Comparison of ENCODE assay signal across 25 cellular contexts in genomic region chr10:49368256-49368655, GRCh38. TPM values are rescaled to one million over a fixed set of nuclear protein-coding genes. Genes with fewer than 3 reads are reported as not detected.
"Had no signal": no experiment of that assay in that cellular context is flagged by ENCODE, and none has a peak within 500 bp of the region (broad histone marks: within the 10 kb centered on the region; RNA-seq: fewer than 3 reads in every experiment).

No MANE protein-coding gene starts in this region.

- H3K27ac ChIP-seq: ascending aorta, SJCRH30 had no signal

- H3K4me1 ChIP-seq: ascending aorta, SJCRH30 had no signal

- DNase-seq: activated CD4-positive, alpha-beta T cell treated with anti-CD3 and anti-CD28 coated beads for 4 hours; activated CD4-positive, alpha-beta T cell treated with anti-CD3 and anti-CD28 coated beads, Interleukin-2, amount 50 U/mL, for 48 hours; activated naive CD4-positive, alpha-beta T cell treated with anti-CD3 and anti-CD28 coated beads, Interleukin-2, amount 50 U/mL, for 16 hours; activated T-cell treated with anti-CD3 and anti-CD28 coated beads, Interleukin-2, amount 50 U/mL, for 1 hour; amniotic stem cell; MG63; MV-4-11; NCI-H1105; NCI-H1436; NCI-H1694 treated with DMSO at 0.1 percent for 48 hours; NCI-H2029 treated with DMSO at 0.1 percent for 48 hours; NCI-H345; NCI-H510A; NCI-H526 treated with DMSO at 0.1 percent for 48 hours; NCI-H82; NK-92 treated with Interleukin-12 subunit alpha and Interleukin-12 subunit beta, amount 100 ng/mL, for 24 hours; RPMI8226; SJCRH30; SK-N-SH; SW 1271 had no signal

- H3K4me3 ChIP-seq: ascending aorta, MG63, SJCRH30 had no signal

- ATAC-seq: activated CD4-positive, CD25-positive, alpha-beta regulatory T cell treated with anti-CD3 and anti-CD28 coated beads, Interleukin-2, amount 50 U/mL, for 24 hours; Panc1; Right ventricle myocardium inferior had no signal

- H3K9me3 ChIP-seq: ascending aorta, MG63, SJCRH30, SK-N-SH had no signal

- H3K4me2 ChIP-seq: SK-N-SH had no signal

- H3K9ac ChIP-seq: SK-N-SH had no signal

- H3K27me3 ChIP-seq: ascending aorta, MG63, SJCRH30 had no signal

- H3K36me3 ChIP-seq: ascending aorta, MG63 had no signal

RNA-seq across cellular contexts. Expression of gene DRGX, which starts 27.6 kb away (rescaled TPM):
- total RNA-seq: ascending aorta; Right ventricle myocardium inferior; T-helper 1 cell treated with Interleukin-12 subunit alpha and Interleukin-12 subunit beta and Interleukin-4 antibody, amounts not matched to agents 30 ng/mL and 1 ng/mL, for 36 hours had no signal
- polyA plus RNA-seq: SK-N-SH had no signal
